2 cellular contexts compared by ENCODE assay signal in the genomic region with DNA sequence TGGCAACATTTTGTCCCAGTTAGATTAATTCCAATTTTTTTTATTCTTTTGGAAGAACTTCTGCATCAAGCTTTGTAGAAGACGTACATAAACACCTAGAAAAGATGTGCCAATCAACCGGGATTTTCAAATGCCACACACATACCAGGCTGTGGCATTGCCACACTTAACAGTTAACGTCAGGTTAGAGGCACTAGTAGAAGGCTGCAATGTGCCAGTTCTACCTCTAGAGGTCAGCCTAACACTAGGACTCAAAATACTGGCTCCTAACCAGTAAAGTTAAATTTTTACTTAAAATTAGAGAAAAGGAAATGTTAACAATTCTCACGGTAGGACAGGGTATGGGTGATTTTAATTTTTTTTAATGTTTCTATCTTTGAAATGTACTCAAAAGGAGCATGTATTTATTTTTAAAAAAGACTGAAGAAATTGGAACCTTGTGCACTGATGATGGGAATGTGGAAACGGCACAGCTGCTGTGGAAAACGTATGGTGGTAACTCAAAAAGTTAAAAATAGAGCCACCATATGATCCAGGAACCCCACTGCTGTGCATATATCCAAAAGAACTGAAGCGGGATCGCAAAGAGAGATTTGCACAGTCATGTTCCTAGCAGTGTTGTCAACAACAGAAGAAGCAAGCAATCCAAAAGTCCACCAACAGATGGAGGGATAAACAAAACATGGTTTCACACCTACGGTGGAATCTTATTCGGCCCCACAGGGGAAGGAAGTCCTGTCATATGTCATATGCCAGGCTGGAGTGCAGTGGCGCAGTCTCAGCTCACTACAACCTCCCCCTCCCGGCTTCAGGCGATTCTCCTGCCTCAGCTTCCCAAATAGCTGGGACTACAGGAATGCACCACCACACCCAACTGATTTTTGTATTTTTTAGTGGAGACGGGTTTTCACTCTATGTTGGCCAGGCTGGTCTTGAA.
TF ChIP-seq lines count a peak whose summit lies in the region.

No MANE protein-coding gene starts in this region.

TF ChIP-seq in HCT116, 20 proteins besides CTCF, POLR2A, EP300 and RAD21:
- TF ChIP-seq CEBPB (IDR thresholded peaks at IDR 0.05; ENCODE audit: low read depth) (no peak), SP1 (IDR thresholded peaks at IDR 0.05; ENCODE audit: low read depth) (no peak), CBX3 (IDR thresholded peaks at IDR 0.05; ENCODE audit: low read depth) (no peak)
- TF ChIP-seq, protein P1, sequence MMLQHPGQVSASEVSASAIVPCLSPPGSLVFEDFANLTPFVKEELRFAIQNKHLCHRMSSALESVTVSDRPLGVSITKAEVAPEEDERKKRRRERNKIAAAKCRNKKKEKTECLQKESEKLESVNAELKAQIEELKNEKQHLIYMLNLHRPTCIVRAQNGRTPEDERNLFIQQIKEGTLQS (IDR thresholded peaks at IDR 0.05), result no peak
- TF ChIP-seq, protein P2, sequence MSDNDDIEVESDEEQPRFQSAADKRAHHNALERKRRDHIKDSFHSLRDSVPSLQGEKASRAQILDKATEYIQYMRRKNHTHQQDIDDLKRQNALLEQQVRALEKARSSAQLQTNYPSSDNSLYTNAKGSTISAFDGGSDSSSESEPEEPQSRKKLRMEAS (IDR thresholded peaks at IDR 0.05), result no peak
TF ChIP-seq in HCT116: peak in this region for 0.

TF ChIP-seq in H1, 55 proteins besides CTCF, POLR2A, EP300 and RAD21:
- TF ChIP-seq, protein P2 (IDR thresholded peaks at IDR 0.05), result no peak
- no peak for TF ChIP-seq ASH2L (IDR thresholded peaks at IDR 0.05; ENCODE audit: low read length)
- TF ChIP-seq JUND (IDR thresholded peaks at IDR 0.05; ENCODE audit: low read length), result no peak
- no peak for TF ChIP-seq CHD1 (IDR thresholded peaks at IDR 0.05; ENCODE audit: low read depth, low read length)
- no peak for TF ChIP-seq PHF8 (conservative IDR thresholded peaks at IDR 0.05; ENCODE audit: low read depth, low read length)
- TF ChIP-seq MAFK (IDR thresholded peaks at IDR 0.05; ENCODE audit: low read depth, low read length), result peak; percentile 42; the same call in 1 of the 2 replicates
- 0 out of 2 replicates have a peak, but pooled peaks have one; percentile 34 for TF ChIP-seq YY1 (IDR thresholded peaks at IDR 0.05; ENCODE audit: low read depth, low read length)
- no peak for TF ChIP-seq CTBP2 (IDR thresholded peaks at IDR 0.05; ENCODE audit: borderline replicate concordance, insufficient read depth, insufficient read length, low read length)
- TF ChIP-seq TEAD4 (IDR thresholded peaks at IDR 0.05; ENCODE audit: low read depth, low read length), result peak; percentile 47; the same call in 1 of the 2 replicates
- TF ChIP-seq SAP30 (IDR thresholded peaks at IDR 0.05; ENCODE audit: insufficient read depth, insufficient replicate concordance, low read length), result no peak
- peak; percentile 58; the same call in 1 of the 2 replicates for TF ChIP-seq CEBPB (IDR thresholded peaks at IDR 0.05; ENCODE audit: low read depth, low read length)
